8 cellular contexts compared by ENCODE assay signal in genomic region chr4:1323635-1324442, GRCh38. TPM values are rescaled to one million over a fixed set of nuclear protein-coding genes. Genes with fewer than 3 reads are reported as not detected.
DNase-seq lines count a peak whose midpoint lies in the region; FAIRE-seq and TF ChIP-seq lines count a peak whose summit lies in the region.

No MANE protein-coding gene starts in this region.

- peak; percentile 37 for DNase-seq in AG08395 (ENCODE audit: low spot score)
- DNase-seq in HT1080 (ENCODE audit: low read depth) = peak; percentile 98
- DNase-seq in astrocyte of the cerebellum (ENCODE audit: low read depth) = peak; percentile 95
- peak; percentile 52 for DNase-seq in kidney
- DNase-seq in ecto neural progenitor cell (ENCODE audit: low spot score) = no peak
- DNase-seq in DMS 273 (lab: John Stamatoyannopoulos, UW; ENCODE audit: unreplicated experiment) = no peak
- no peak for DNase-seq in tibial artery
- no peak for DNase-seq in DMS79 treated with DMSO at 0.1 percent for 48 hours (lab: John Stamatoyannopoulos, UW)

- no peaks in the 10 kb centered on the region for H3K9me3 ChIP-seq in kidney (ENCODE audit: control insufficient read depth in 1 of 2, low read length in 2 of 2)
- no peaks in the 10 kb centered on the region for H3K9me3 ChIP-seq in tibial artery

- H3K27me3 ChIP-seq in tibial artery = no peaks in the 10 kb centered on the region

- H3K36me3 ChIP-seq in kidney (ENCODE audit: control insufficient read depth in 1 of 2, insufficient read depth in 2 of 2, low read length in 2 of 2) = peaks cover 15 to 28% of the 10 kb centered on the region in 2 donors
- H3K36me3 ChIP-seq in tibial artery = peaks cover 22 to 70% (median 69%) of the 10 kb centered on the region in 3 donors

- H3K4me3 ChIP-seq in astrocyte of the cerebellum (ENCODE audit: low read depth, low read length) (no peak overlapping the region), kidney (ENCODE audit: low read length in 2 of 2) (no peak overlapping the region), tibial artery (no peak overlapping the region)

- FAIRE-seq in kidney (lab: Jason Lieb, UNC) = no peak

- intact Hi-C loops in kidney (cut with DNase I) = no loop called here
- intact Hi-C loops in tibial artery (cut with DNase I; ENCODE audit: low total_unique reads) = no loop called here

- peaks cover 0 to under 1% of the 10 kb centered on the region in 2 donors for H3K4me1 ChIP-seq in kidney (ENCODE audit: control insufficient read depth in 1 of 2, insufficient read depth in 1 of 2, low read depth in 1 of 2, low read length in 2 of 2)
- H3K4me1 ChIP-seq in tibial artery = peaks cover 0 to 10% (median 5%) of the 10 kb centered on the region in 4 donors

- in situ Hi-C loops in astrocyte of the cerebellum (cut with HindIII; ENCODE audit: low sequenced_read_pairs) = no loop called here

- no peak for TF ChIP-seq CTCF in astrocyte of the cerebellum (IDR thresholded peaks at IDR 0.05; ENCODE audit: low read depth, low read length, missing control alignments)
- TF ChIP-seq CTCF in kidney (IDR thresholded peaks at IDR 0.05; ENCODE audit: borderline replicate concordance, extremely low read depth, insufficient read depth) = no peak
- no peak for TF ChIP-seq CTCF in tibial artery (IDR thresholded peaks at IDR 0.05)

- H3K9ac ChIP-seq in kidney (ENCODE audit: low read length in 2 of 2) = no peak overlapping the region

- H3K27ac ChIP-seq in kidney (ENCODE audit: low read depth in 2 of 2, low read length in 2 of 2) (no peak overlapping the region), tibial artery (peak overlapping the region in 1 of 2 donors; percentile 27)

RNA-seq across cellular contexts. Expression of gene UVSSA, which starts 23.2 kb away (rescaled TPM):
- total RNA-seq in HT1080 (2014; rRNA removed; shearing (Covaris generic)) = 4.6 and 7.1 TPM in 2 replicates
- polyA plus RNA-seq in HT1080 (2015; cell fraction: cytosol; rRNA removed) = 5.0 and 5.8 TPM in 2 replicates
- polyA plus RNA-seq in HT1080 (2015; cell fraction: nucleus; rRNA removed) = 46.5 and 48.7 TPM in 2 replicates
- 32.5 TPM for total RNA-seq in kidney
- polyA plus RNA-seq in kidney (ENCODE audit: insufficient read depth, low read depth, low replicate concordance) = 5.2 TPM

RNA-seq across cellular contexts. Expression of gene MAEA, which starts 34.1 kb away (rescaled TPM):
- total RNA-seq in HT1080 (2014; rRNA removed; shearing (Covaris generic)) = 97.3 and 124 TPM in 2 replicates
- polyA plus RNA-seq in HT1080 (2015; cell fraction: cytosol; rRNA removed) = 82.7 and 86.9 TPM in 2 replicates
- 117 and 120 TPM in 2 replicates for polyA plus RNA-seq in HT1080 (2015; cell fraction: nucleus; rRNA removed)
- 75.2 TPM for total RNA-seq in kidney
- polyA plus RNA-seq in kidney (ENCODE audit: insufficient read depth, low read depth, low replicate concordance) = 65.0 TPM

Comparison
In these comparisons a context has a peak if more than half of its experiments do, and no peak if none do; other contexts are left out.
1. DNase-seq: peak in AG08395 (single experiment), HT1080 (single experiment), astrocyte of the cerebellum (single experiment) and kidney (single experiment); none in ecto neural progenitor cell (single experiment), DMS 273 (single experiment), tibial artery (0 of 2) and DMS79 treated with DMSO at 0.1 percent for 48 hours (single experiment).